26 cellular contexts compared by ENCODE assay signal in genomic region chr6:45610374-45610773, GRCh38.
"Had no signal": no experiment of that assay in that cellular context is flagged by ENCODE, and none has a peak within 500 bp of the region (broad histone marks: within the 10 kb centered on the region; RNA-seq: fewer than 3 reads in every experiment).

No MANE protein-coding gene starts in this region.

- H3K4me1 Mint-ChIP-seq: brain had no signal

- DNase-seq: activated CD4-positive, alpha-beta memory T cell treated with anti-CD3 and anti-CD28 coated beads, Interleukin-2, amount 10 ng/mL, durations not matched to agents 7 days and 5 days; activated CD4-positive, alpha-beta T cell treated with anti-CD3 and anti-CD28 coated beads for 36 hours; activated CD4-positive, alpha-beta T cell treated with anti-CD3 and anti-CD28 coated beads, Interleukin-2, amount 50 U/mL, for 1 hour; activated gamma-delta T cell; activated naive CD4-positive, alpha-beta T cell treated with anti-CD3 and anti-CD28 coated beads for 36 hours; activated T-cell treated with anti-CD3 and anti-CD28 coated beads for 4 hours; activated T-cell treated with anti-CD3 and anti-CD28 coated beads, Interleukin-2, amount 50 U/mL, for 48 hours; amygdala; NCI-H1092; NCI-H1417; NCI-H2029; NCI-H345; NCI-H510A; NCI-H526 treated with DMSO at 0.1 percent for 48 hours; Peyer's patch; Right ventricle myocardium superior; SJCRH30; SK-N-SH; T-helper 1 cell; WERI-Rb-1 had no signal

- H3K9ac ChIP-seq: SK-N-SH had no signal

- H3K27me3 ChIP-seq: cardiac muscle cell, Peyer's patch, SJCRH30 had no signal

- H3K9me3 ChIP-seq: Peyer's patch, SJCRH30, SK-N-SH had no signal

- H3K4me3 ChIP-seq: cardiac muscle cell, Peyer's patch, SJCRH30 had no signal

- H3K36me3 Mint-ChIP-seq: brain had no signal

- ATAC-seq: activated CD4-positive, alpha-beta T cell treated with anti-CD3 and anti-CD28 coated beads for 36 hours; activated T-helper 17 cell treated with anti-CD3 and anti-CD28 coated beads, Interleukin-2, amount 50 U/mL, for 72 hours had no signal

- H3K27me3 Mint-ChIP-seq: activated CD4-positive, alpha-beta memory T cell treated with anti-CD3 and anti-CD28 coated beads, Interleukin-2, amount 10 ng/mL, durations not matched to agents 7 days and 5 days; activated CD4-positive, alpha-beta T cell treated with anti-CD3 and anti-CD28 coated beads for 36 hours; activated naive CD8-positive, alpha-beta T cell; activated T-helper 17 cell treated with anti-CD3 and anti-CD28 coated beads, Interleukin-2, amount 50 U/mL, for 72 hours had no signal

- H3K9me3 Mint-ChIP-seq: activated naive CD4-positive, alpha-beta T cell treated with anti-CD3 and anti-CD28 coated beads for 36 hours; activated T-helper 17 cell treated with anti-CD3 and anti-CD28 coated beads, Interleukin-2, amount 50 U/mL, for 72 hours had no signal

- H3K4me2 ChIP-seq: SK-N-SH had no signal

- H3K36me3 ChIP-seq: cardiac muscle cell, Peyer's patch, SJCRH30, WERI-Rb-1 had no signal

- H3K27ac ChIP-seq: cardiac muscle cell, RWPE1, WERI-Rb-1 had no signal

- H3K27ac Mint-ChIP-seq: activated CD4-positive, alpha-beta memory T cell treated with anti-CD3 and anti-CD28 coated beads, Interleukin-2, amount 10 ng/mL, durations not matched to agents 7 days and 5 days; activated CD4-positive, alpha-beta T cell treated with anti-CD3 and anti-CD28 coated beads for 36 hours; activated naive CD4-positive, alpha-beta T cell treated with anti-CD3 and anti-CD28 coated beads for 36 hours; activated naive CD8-positive, alpha-beta T cell; activated T-helper 17 cell treated with anti-CD3 and anti-CD28 coated beads, Interleukin-2, amount 50 U/mL, for 72 hours had no signal

- FAIRE-seq: astrocyte had no signal

- H3K4me3 Mint-ChIP-seq: activated CD4-positive, alpha-beta memory T cell treated with anti-CD3 and anti-CD28 coated beads, Interleukin-2, amount 10 ng/mL, durations not matched to agents 7 days and 5 days; activated CD4-positive, alpha-beta T cell treated with anti-CD3 and anti-CD28 coated beads for 36 hours; activated naive CD4-positive, alpha-beta T cell treated with anti-CD3 and anti-CD28 coated beads for 36 hours; activated naive CD8-positive, alpha-beta T cell; activated T-helper 17 cell treated with anti-CD3 and anti-CD28 coated beads, Interleukin-2, amount 50 U/mL, for 72 hours; brain had no signal

- H3K4me1 ChIP-seq: Peyer's patch had no signal
